ENCODE assay signal across 2 cellular contexts in genomic region chr7:115477193-115477651, GRCh38.
TF ChIP-seq lines count a peak whose summit lies in the region.

No MANE protein-coding gene starts in this region.

TF ChIP-seq in IMR-90, 13 proteins besides CTCF, POLR2A, EP300 and RAD21:
- no peak for TF ChIP-seq NFE2L2 (IDR thresholded peaks at IDR 0.05; ENCODE audit: low read depth, low read length)
- no peak for TF ChIP-seq CHD1 (IDR thresholded peaks at IDR 0.05; ENCODE audit: low read depth, low read length)
- TF ChIP-seq RFX5 (IDR thresholded peaks at IDR 0.05; ENCODE audit: low read depth, low read length), result no peak
- TF ChIP-seq FOS (IDR thresholded peaks at IDR 0.05; ENCODE audit: low read depth, low read length), result no peak
- TF ChIP-seq SMC3 (IDR thresholded peaks at IDR 0.05; ENCODE audit: low read depth, low read length), result no peak
- no peak for TF ChIP-seq MXI1 (IDR thresholded peaks at IDR 0.05; ENCODE audit: borderline replicate concordance, low read depth, low read length)
- TF ChIP-seq MAZ (IDR thresholded peaks at IDR 0.05; ENCODE audit: borderline replicate concordance, low read depth, low read length), result no peak
- no peak for TF ChIP-seq BHLHE40 (IDR thresholded peaks at IDR 0.05; ENCODE audit: low read depth, low read length)
- no peak for TF ChIP-seq USF2 (IDR thresholded peaks at IDR 0.05; ENCODE audit: low read depth, low read length)
- TF ChIP-seq RCOR1 (IDR thresholded peaks at IDR 0.05; ENCODE audit: insufficient replicate concordance, low read length), result no peak
- TF ChIP-seq ELK1 (IDR thresholded peaks at IDR 0.05; ENCODE audit: borderline replicate concordance, low read depth, low read length), result no peak
- no peak for TF ChIP-seq MAFK (IDR thresholded peaks at IDR 0.05; ENCODE audit: low read depth, low read length)
- TF ChIP-seq CEBPB (IDR thresholded peaks at IDR 0.05; ENCODE audit: low read depth, low read length), result no peak
TF ChIP-seq in IMR-90: peak in this region for 0.

TF ChIP-seq in H1, 55 proteins besides CTCF, POLR2A, EP300 and RAD21:
- TF ChIP-seq ASH2L (IDR thresholded peaks at IDR 0.05; ENCODE audit: low read length) (peak; percentile 31), CBX8 (IDR thresholded peaks at IDR 0.05; ENCODE audit: borderline replicate concordance, low read depth, low read length) (no peak), E2F6 (IDR thresholded peaks at IDR 0.05) (peak; percentile 18; the same call in 1 of the 2 replicates), EZH2 (IDR thresholded peaks at IDR 0.05; ENCODE audit: low read depth, low read length, severe bottlenecking) (peak; percentile 57), KDM4A (IDR thresholded peaks at IDR 0.05; ENCODE audit: low read depth, low read length, severe bottlenecking) (peak; percentile 88), SP4 (IDR thresholded peaks at IDR 0.05; ENCODE audit: low read length) (no peak), RBBP5 (IDR thresholded peaks at IDR 0.05; ENCODE audit: borderline replicate concordance, low read depth, low read length) (0 out of 2 replicates have a peak, but pooled peaks have one; percentile 25)
TF ChIP-seq in H1: peak in this region for 5.
